In the genomic region with DNA sequence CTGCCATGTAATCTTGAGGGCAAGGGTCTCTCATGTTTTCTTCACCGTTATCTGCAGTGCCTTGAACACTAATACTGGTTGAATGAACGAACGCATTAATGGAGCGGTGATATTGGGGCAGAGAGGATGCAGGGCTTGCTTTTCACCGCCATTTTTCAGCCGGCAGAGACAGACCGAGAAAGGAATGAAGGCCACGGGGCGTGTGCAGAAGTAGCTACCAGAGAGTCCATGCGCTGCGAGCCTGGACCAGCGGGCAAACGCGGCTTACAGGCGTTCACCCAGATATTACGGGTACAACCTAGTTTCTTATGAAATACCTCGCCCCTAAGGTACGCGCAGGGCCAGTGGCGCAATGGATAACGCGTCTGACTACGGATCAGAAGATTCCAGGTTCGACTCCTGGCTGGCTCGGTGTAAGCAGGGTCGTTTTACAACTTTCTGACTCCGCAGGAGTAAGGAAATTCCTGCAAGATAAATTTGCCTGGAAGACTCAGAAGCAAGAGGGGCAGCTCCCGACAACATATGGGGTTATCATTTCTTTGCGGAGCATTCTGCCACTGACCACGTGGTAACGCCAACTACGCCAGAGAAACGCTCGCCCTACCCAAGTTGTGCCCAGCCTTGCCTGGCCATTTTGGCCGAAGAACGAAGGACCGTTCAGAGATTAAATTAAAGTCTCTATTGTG, we compare ENCODE assay signal across 8 cellular contexts. TPM values are rescaled to one million over a fixed set of nuclear protein-coding genes. Genes with fewer than 3 reads are reported as not detected.
A peak's percentile ranks its signal among the peaks of the same experiment; 100 is the strongest.
DNase-seq lines count a peak whose midpoint lies in the region; ATAC-seq and TF ChIP-seq lines count a peak whose summit lies in the region.

No MANE protein-coding gene starts in this region.

- DNase-seq in NCI-H2029 treated with DMSO at 0.1 percent for 48 hours (lab: John Stamatoyannopoulos, UW) (peak; percentile 95), T1000 (lab: John Stamatoyannopoulos, UW) (peak; percentile 87), astrocyte of the spinal cord (ENCODE audit: low read depth, low spot score) (peak; percentile 94), iPS DF 19.7 (ENCODE audit: low read depth, low spot score) (peak; percentile 94), sciatic nerve (ENCODE audit: low spot score) (peak; percentile 94), GM19240 (ENCODE audit: insufficient read length, low spot score) (no peak)

- no peak for TF ChIP-seq CTCF in astrocyte of the spinal cord (IDR thresholded peaks at IDR 0.05; ENCODE audit: low read depth, low read length)

- intact Hi-C loops in sciatic nerve (cut with DNase I) = no loop called here

- in situ Hi-C loops in astrocyte of the spinal cord (cut with HindIII; ENCODE audit: low sequenced_read_pairs) = no loop called here

- peak; percentile 49 for ATAC-seq in GM18502 (IDR thresholded peaks at IDR 0.05; ENCODE audit: poor library complexity, unreplicated experiment)
- peak; percentile 33 for ATAC-seq in HG02981 (IDR thresholded peaks at IDR 0.05; ENCODE audit: unreplicated experiment)
- ATAC-seq in sciatic nerve = peak; percentile 88

- peak overlapping the region; percentile 94 for H3K4me3 ChIP-seq in astrocyte of the spinal cord (ENCODE audit: low read depth, low read length)

RNA-seq across cellular contexts. Expression of gene HMGN4, which starts 0.9 kb away (rescaled TPM):
- total RNA-seq in sciatic nerve = 40.3 TPM

RNA-seq across cellular contexts. Expression of gene BTN1A1, which starts 37.2 kb away (rescaled TPM):
- not detected for total RNA-seq in sciatic nerve

RNA-seq across cellular contexts. Expression of gene ABT1, which starts 59.5 kb away (rescaled TPM):
- total RNA-seq in sciatic nerve = 10.3 TPM

Comparison
In these comparisons a context has a peak if more than half of its experiments do, and no peak if none do; other contexts are left out.
1. ATAC-seq: peak in every context shown above with its lines; median percentile 88 in sciatic nerve; 49 in GM18502; 33 in HG02981.